9 cellular contexts compared by ENCODE assay signal in genomic region chr9:35516481-35516880, GRCh38. TPM values are rescaled to one million over a fixed set of nuclear protein-coding genes. Genes with fewer than 3 reads are reported as not detected.
A peak's percentile ranks its signal among the peaks of the same experiment; 100 is the strongest.
DNase-seq lines count a peak whose midpoint lies in the region; ATAC-seq and TF ChIP-seq lines count a peak whose summit lies in the region.
"Had no signal": no experiment of that assay in that cellular context is flagged by ENCODE, and none has a peak within 500 bp of the region (broad histone marks: within the 10 kb centered on the region; RNA-seq: fewer than 3 reads in every experiment).

No MANE protein-coding gene starts in this region.

- no peak for TF ChIP-seq POLR2A in transverse colon (IDR thresholded peaks at IDR 0.05)

- no peaks in the 10 kb centered on the region for H3K36me3 Mint-ChIP-seq in T-cell

- H3K4me3 ChIP-seq in lower lobe of right lung (no peak overlapping the region), transverse colon (no peak overlapping the region)

- TF ChIP-seq CTCF in lower lobe of right lung (IDR thresholded peaks at IDR 0.05) (no peak), transverse colon (IDR thresholded peaks at IDR 0.05) (no peak)

- no peak for TF ChIP-seq EP300 in transverse colon (IDR thresholded peaks at IDR 0.05; ENCODE audit: low read depth)

- ATAC-seq in lower lobe of right lung, result no peak
- no peak for ATAC-seq in T-cell (replicated peaks in 1 of 4)
- ATAC-seq in HG02885 (IDR thresholded peaks at IDR 0.05; ENCODE audit: poor library complexity, unreplicated experiment), result no peak

- peaks cover 61% of the 10 kb centered on the region for H3K4me1 ChIP-seq in lower lobe of right lung
- peaks cover 25 to 62% (median 37%) of the 10 kb centered on the region in 4 donors for H3K4me1 ChIP-seq in transverse colon

- H3K4me1 Mint-ChIP-seq in T-cell, result no peaks in the 10 kb centered on the region

- H3K27ac ChIP-seq in lower lobe of right lung, result peak overlapping the region; percentile 71
- peak overlapping the region; percentile 56 to 81 (median 78) for H3K27ac ChIP-seq in transverse colon

- CTCF ChIA-PET in T-cell (lab: Charles Lee), result no interaction called here

- H3K27me3 ChIP-seq in lower lobe of right lung (ENCODE audit: low read depth) (no peaks in the 10 kb centered on the region), transverse colon (no peaks in the 10 kb centered on the region)

- intact Hi-C loops in lower lobe of right lung (cut with DNase I) (no loop called here), transverse colon (cut with DNase I; ENCODE audit: low total_unique reads) (no loop called here)

- 41% methylated on average over 1 of the region's 1 CpG; no CpG with 5 or more reads in 1 of the 2 donors for WGBS in transverse colon (ENCODE audit: low coverage in 1 of 2), 2 donors

- H3K9me3 ChIP-seq in lower lobe of right lung (no peaks in the 10 kb centered on the region), transverse colon (no peaks in the 10 kb centered on the region)

- H3K9me3 Mint-ChIP-seq in T-cell, result no peaks in the 10 kb centered on the region
- H3K9me3 Mint-ChIP-seq: stimulated activated naive CD8-positive, alpha-beta T cell treated with anti-CD3 and anti-CD28 coated beads, Interleukin-15, Interleukin-2, amounts not matched to agents 100 ng/mL and 50 ng/mL, for 24 hours had no signal

- H3K36me3 ChIP-seq in lower lobe of right lung (no peaks in the 10 kb centered on the region), transverse colon (no peaks in the 10 kb centered on the region)

- H3K4me3 Mint-ChIP-seq in T-cell, result no peak overlapping the region
- H3K4me3 Mint-ChIP-seq: stimulated activated naive CD8-positive, alpha-beta T cell treated with anti-CD3 and anti-CD28 coated beads, Interleukin-15, Interleukin-2, amounts not matched to agents 100 ng/mL and 50 ng/mL, for 24 hours had no signal

- peak overlapping the region in 1 of 2 donors; percentile 3 for H3K27ac Mint-ChIP-seq in T-cell
- H3K27ac Mint-ChIP-seq: stimulated activated naive CD8-positive, alpha-beta T cell treated with anti-CD3 and anti-CD28 coated beads, Interleukin-15, Interleukin-2, amounts not matched to agents 100 ng/mL and 50 ng/mL, for 24 hours had no signal

- H3K27me3 Mint-ChIP-seq in T-cell, result peaks cover 10% of the 10 kb centered on the region in 2 donors
- H3K27me3 Mint-ChIP-seq: stimulated activated naive CD8-positive, alpha-beta T cell treated with anti-CD3 and anti-CD28 coated beads, Interleukin-15, Interleukin-2, amounts not matched to agents 100 ng/mL and 50 ng/mL, for 24 hours had no signal

- DNase-seq in M059J (ENCODE audit: low read depth) (peak; percentile 83), cerebellar cortex (ENCODE audit: low spot score) (peak; percentile 48), lower lobe of right lung (no peak), transverse colon (no peak), T-cell (no peak), CD1c-positive myeloid dendritic cell (ENCODE audit: extremely low spot score) (no peak), activated T-cell treated with anti-CD3 and anti-CD28 coated beads for 4 hours (no peak)

- in situ Hi-C loops in transverse colon (cut with MboI; ENCODE audit: low pct_ligation_motif_present in 1 of 4, low pct_unique_long_range_greater_than_20kb in 1 of 4, low sequenced_read_pairs in 3 of 4), result no loop called here

- POLR2A ChIA-PET in T-cell (lab: Charles Lee), result no interaction called here

RNA-seq across cellular contexts. Expression of gene RUSC2, which starts 26.6 kb away (rescaled TPM):
- 11.5 and 24.3 TPM in 2 replicates for total RNA-seq in M059J (2014; rRNA removed; shearing (Covaris generic))
- total RNA-seq in lower lobe of right lung (23.6 TPM), transverse colon (10 to 100 TPM in 2 of 4 donors, 1 to 10 TPM in 2; 7.0 to 16.8 (median 12.1) TPM), T-cell (1 to 10 TPM in 3 of 5 donors, under 1 TPM in 2; 0.16 to 3.1 (median 1.2) TPM)

Comparison
In these comparisons a context has a peak if more than half of its experiments do, and no peak if none do; other contexts are left out.
1. DNase-seq: peak in M059J (single experiment) and cerebellar cortex (single experiment); none in lower lobe of right lung (single experiment), transverse colon (single experiment), T-cell (0 of 34), CD1c-positive myeloid dendritic cell (single experiment) and activated T-cell treated with anti-CD3 and anti-CD28 coated beads for 4 hours (single experiment).